Comparison of ENCODE assay signal across 8 cellular contexts in the genomic region with DNA sequence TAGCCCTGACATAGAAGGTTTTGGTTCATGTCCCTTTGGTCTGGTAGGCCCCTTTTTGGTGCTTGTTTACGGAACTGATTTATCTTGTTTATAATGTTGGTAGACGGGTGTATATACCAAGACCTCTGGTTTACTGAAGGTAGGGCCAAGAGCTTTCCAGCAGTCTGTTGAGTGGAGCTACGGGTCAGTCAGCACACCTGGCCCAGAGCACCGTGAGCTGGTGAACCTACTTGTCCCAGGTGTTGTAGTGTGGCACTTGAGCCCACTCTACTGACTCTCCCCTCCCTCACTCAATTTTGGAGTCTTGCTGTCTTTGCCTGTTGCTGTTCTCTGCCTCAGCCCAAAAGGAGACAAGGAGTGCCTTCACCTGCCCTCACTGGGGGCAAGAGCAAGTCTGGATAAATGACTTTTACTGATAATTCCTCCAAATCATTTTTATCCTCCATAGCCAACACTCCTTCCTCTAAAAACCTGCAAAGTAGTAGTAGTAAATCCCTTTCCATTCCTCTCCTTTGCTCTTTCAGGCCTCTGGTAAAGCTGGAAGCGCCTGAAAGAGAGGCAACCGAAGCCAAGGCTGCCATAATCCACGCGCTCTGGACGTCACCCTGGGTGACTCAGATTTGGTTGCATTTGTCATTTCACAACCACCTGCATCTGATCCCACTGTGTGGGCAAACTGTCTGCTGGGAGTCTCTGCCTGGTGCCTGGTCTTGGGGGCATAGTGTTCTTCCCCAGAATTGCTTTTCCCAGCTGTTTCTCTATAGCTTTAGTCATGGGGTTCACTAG. TPM values are rescaled to one million over a fixed set of nuclear protein-coding genes. Genes with fewer than 3 reads are reported as not detected.
DNase-seq lines count a peak whose midpoint lies in the region; ATAC-seq and TF ChIP-seq lines count a peak whose summit lies in the region.

No MANE protein-coding gene starts in this region.

- H3K79me2 ChIP-seq in MM.1S (ENCODE audit: low read length): peaks cover 91% of the 10 kb centered on the region

- peak overlapping the region; percentile 50 for H3K27ac Mint-ChIP-seq in activated naive CD4-positive, alpha-beta T cell treated with anti-CD3 and anti-CD28 coated beads for 36 hours
- H3K27ac Mint-ChIP-seq in activated CD8-positive, alpha-beta T cell treated with anti-CD3 and anti-CD28 coated beads, Interleukin-2, amount 10 ng/mL, durations not matched to agents 7 days and 5 days: peak overlapping the region; percentile 54

- peaks cover 3% of the 10 kb centered on the region for H3K36me3 Mint-ChIP-seq in activated naive CD4-positive, alpha-beta T cell treated with anti-CD3 and anti-CD28 coated beads for 36 hours (ENCODE audit: low read depth)
- H3K36me3 Mint-ChIP-seq in activated CD8-positive, alpha-beta T cell treated with anti-CD3 and anti-CD28 coated beads, Interleukin-2, amount 10 ng/mL, durations not matched to agents 7 days and 5 days (ENCODE audit: low read depth): peaks cover 42% of the 10 kb centered on the region

- H3K27ac ChIP-seq in transverse colon (peak overlapping the region; percentile 40 to 67 (median 52)), MM.1S (ENCODE audit: low read length) (no peak overlapping the region)

- H3K27me3 ChIP-seq in transverse colon (no peaks in the 10 kb centered on the region), MM.1S (replicated peaks; ENCODE audit: insufficient read depth, low read length) (no peaks in the 10 kb centered on the region)

- POLR2A ChIA-PET in activated CD8-positive, alpha-beta T cell treated with anti-CD3 and anti-CD28 coated beads, Interleukin-2, amount 10 ng/mL, durations not matched to agents 7 days and 5 days (lab: Charles Lee): interaction anchor here (1.9 to 2.4 kb wide), 3 partner anchors 8 to 21 kb away, joined by 6 to 8 read pairs (median 8); no protein-coding TSS in a partner anchor

- CTCF ChIA-PET in activated naive CD4-positive, alpha-beta T cell treated with anti-CD3 and anti-CD28 coated beads for 36 hours (lab: Charles Lee): interaction anchor here (0.9 to 1.6 kb wide), 3 partner anchors 10 to 453 kb away, joined by 3 to 6 read pairs (median 4); no protein-coding TSS in a partner anchor
- CTCF ChIA-PET in activated CD8-positive, alpha-beta T cell treated with anti-CD3 and anti-CD28 coated beads, Interleukin-2, amount 10 ng/mL, durations not matched to agents 7 days and 5 days (lab: Charles Lee): interaction anchor here (1.1 to 2.4 kb wide), 3 partner anchors 7 to 15 kb away, joined by 5 to 10 read pairs (median 8); no protein-coding TSS in a partner anchor

- H3K4me1 Mint-ChIP-seq in activated naive CD4-positive, alpha-beta T cell treated with anti-CD3 and anti-CD28 coated beads for 36 hours (ENCODE audit: low read depth): peaks cover 80% of the 10 kb centered on the region
- peaks cover 77% of the 10 kb centered on the region for H3K4me1 Mint-ChIP-seq in activated CD8-positive, alpha-beta T cell treated with anti-CD3 and anti-CD28 coated beads, Interleukin-2, amount 10 ng/mL, durations not matched to agents 7 days and 5 days (ENCODE audit: low read depth)

- no peak overlapping the region for H2AFZ ChIP-seq in MM.1S (ENCODE audit: low read length)

- no peaks in the 10 kb centered on the region for H3K9me3 Mint-ChIP-seq in activated naive CD4-positive, alpha-beta T cell treated with anti-CD3 and anti-CD28 coated beads for 36 hours
- H3K9me3 Mint-ChIP-seq in activated CD8-positive, alpha-beta T cell treated with anti-CD3 and anti-CD28 coated beads, Interleukin-2, amount 10 ng/mL, durations not matched to agents 7 days and 5 days (ENCODE audit: insufficient read depth): no peaks in the 10 kb centered on the region

- ATAC-seq in activated CD8-positive, alpha-beta T cell treated with anti-CD3 and anti-CD28 coated beads, Interleukin-2, amount 10 ng/mL, durations not matched to agents 7 days and 5 days: peak; percentile 14

- intact Hi-C loops in activated naive CD4-positive, alpha-beta T cell treated with anti-CD3 and anti-CD28 coated beads for 36 hours (cut with micrococcal nuclease): loop anchor here (1.0 to 10.0 kb wide), 4 partner anchors 7 to 545 kb away; a partner anchor contains a TSS
- intact Hi-C loops in transverse colon (cut with DNase I; ENCODE audit: low total_unique reads): no loop called here

- no peaks in the 10 kb centered on the region for H3K9me2 ChIP-seq in MM.1S (replicated peaks; ENCODE audit: insufficient read depth, low read length)

- H3K4me1 ChIP-seq in transverse colon (peaks cover 20 to 79% (median 32%) of the 10 kb centered on the region in 4 donors), MM.1S (ENCODE audit: low read length) (peaks cover 15% of the 10 kb centered on the region)

- H3F3A ChIP-seq in MM.1S (ENCODE audit: insufficient read depth, low read length): peaks cover 7% of the 10 kb centered on the region; the same call in 1 of the 2 replicates

- no peak for TF ChIP-seq EP300 in transverse colon (IDR thresholded peaks at IDR 0.05; ENCODE audit: low read depth)

- H3K4me3 Mint-ChIP-seq in activated naive CD4-positive, alpha-beta T cell treated with anti-CD3 and anti-CD28 coated beads for 36 hours: no peak overlapping the region
- H3K4me3 Mint-ChIP-seq in activated CD8-positive, alpha-beta T cell treated with anti-CD3 and anti-CD28 coated beads, Interleukin-2, amount 10 ng/mL, durations not matched to agents 7 days and 5 days: no peak overlapping the region

- no peaks in the 10 kb centered on the region; the same call in 1 of the 2 replicates for H4K20me1 ChIP-seq in MM.1S (ENCODE audit: insufficient read depth, low read length)

- 56 to 70% methylated on average over 6 to 9 of the region's 9 CpGs for WGBS in transverse colon (ENCODE audit: low coverage in 1 of 2), 2 donors

- TF ChIP-seq POLR2A in transverse colon (IDR thresholded peaks at IDR 0.05): no peak

- peak; percentile 74 for DNase-seq in activated naive CD4-positive, alpha-beta T cell treated with anti-CD3 and anti-CD28 coated beads for 36 hours
- DNase-seq in activated naive CD4-positive, alpha-beta T cell treated with anti-CD3 and anti-CD28 coated beads, Interleukin-2, amount 50 U/mL, for 16 hours: no peak
- DNase-seq in activated CD8-positive, alpha-beta T cell treated with anti-CD3 and anti-CD28 coated beads, Interleukin-2, amount 10 ng/mL, durations not matched to agents 7 days and 5 days: no peak
- DNase-seq in islet precursor cell (peak; percentile 29), transverse colon (peak; percentile 43), SW480 (ENCODE audit: low spot score) (no peak), NCI-H345 treated with DMSO at 0.1 percent for 48 hours (lab: John Stamatoyannopoulos, UW; ENCODE audit: unreplicated experiment) (no peak), MM.1S (no peak)

- H3K9me3 ChIP-seq in transverse colon (no peaks in the 10 kb centered on the region), MM.1S (replicated peaks; ENCODE audit: insufficient read depth, low read length) (no peaks in the 10 kb centered on the region)

- TF ChIP-seq CTCF in transverse colon (IDR thresholded peaks at IDR 0.05) (no peak), MM.1S (IDR thresholded peaks at IDR 0.05; ENCODE audit: low read length) (no peak)

- no peak overlapping the region for H3K4me3 ChIP-seq in transverse colon
- H3K4me3 ChIP-seq in MM.1S (ENCODE audit: low read length): no peak overlapping the region

- H3K4me2 ChIP-seq in MM.1S (ENCODE audit: low read depth, low read length): no peak overlapping the region

- no peak overlapping the region for H3K9ac ChIP-seq in MM.1S (ENCODE audit: low read length)

- H3K27me3 Mint-ChIP-seq in activated naive CD4-positive, alpha-beta T cell treated with anti-CD3 and anti-CD28 coated beads for 36 hours (ENCODE audit: low read depth): no peaks in the 10 kb centered on the region
- H3K27me3 Mint-ChIP-seq in activated CD8-positive, alpha-beta T cell treated with anti-CD3 and anti-CD28 coated beads, Interleukin-2, amount 10 ng/mL, durations not matched to agents 7 days and 5 days (ENCODE audit: low read depth): no peaks in the 10 kb centered on the region

- no peaks in the 10 kb centered on the region for H3K36me3 ChIP-seq in transverse colon
- H3K36me3 ChIP-seq in MM.1S (replicated peaks; ENCODE audit: insufficient read depth, low read length): no peaks in the 10 kb centered on the region

- in situ Hi-C loops in transverse colon (cut with MboI; ENCODE audit: low pct_ligation_motif_present in 1 of 4, low pct_unique_long_range_greater_than_20kb in 1 of 4, low sequenced_read_pairs in 3 of 4): no loop called here

RNA-seq across cellular contexts. Expression of a gene that starts 22.2 kb away (rescaled TPM):
- total RNA-seq in activated naive CD4-positive, alpha-beta T cell treated with anti-CD3 and anti-CD28 coated beads for 36 hours: 10 to 100 TPM; 10.8 to 12.2 TPM
- 10 to 100 TPM; 27.5 to 29.0 TPM for total RNA-seq in activated CD8-positive, alpha-beta T cell treated with anti-CD3 and anti-CD28 coated beads, Interleukin-2, amount 10 ng/mL, durations not matched to agents 7 days and 5 days
- 100 to 1,000 TPM in 2 of 4 donors, 10 to 100 TPM in 2; 73.9 to 214 (median 107) TPM for total RNA-seq in transverse colon

Comparison
In these comparisons a context has a peak if more than half of its experiments do, and no peak if none do; other contexts are left out.
1. DNase-seq: peak in activated naive CD4-positive, alpha-beta T cell treated with anti-CD3 and anti-CD28 coated beads for 36 hours (single experiment), islet precursor cell (single experiment) and transverse colon (single experiment); none in activated naive CD4-positive, alpha-beta T cell treated with anti-CD3 and anti-CD28 coated beads, Interleukin-2, amount 50 U/mL, for 16 hours (single experiment), activated CD8-positive, alpha-beta T cell treated with anti-CD3 and anti-CD28 coated beads, Interleukin-2, amount 10 ng/mL, durations not matched to agents 7 days and 5 days (single experiment), SW480 (single experiment), NCI-H345 treated with DMSO at 0.1 percent for 48 hours (single experiment) and MM.1S (single experiment).